8 cellular contexts compared by ENCODE assay signal in genomic region chr11:64846998-64847666, GRCh38. TPM values are rescaled to one million over a fixed set of nuclear protein-coding genes. Genes with fewer than 3 reads are reported as not detected.
DNase-seq lines count a peak whose midpoint lies in the region; ATAC-seq and TF ChIP-seq lines count a peak whose summit lies in the region.

No MANE protein-coding gene starts in this region.

- intact Hi-C loops in stomach (cut with DNase I; ENCODE audit: low total_unique reads): loop anchor here (2.0 kb wide), 1 partner anchor 46 kb away; no protein-coding TSS in a partner anchor

- WGBS in stomach, 5 donors: 16 to 25% (median 19%) methylated on average over 11 to 13 of the region's 13 CpGs

- no peaks in the 10 kb centered on the region for H3K9me3 Mint-ChIP-seq in neural progenitor cell

- no peak overlapping the region for H3K9ac ChIP-seq in neural progenitor cell

- no peak overlapping the region for H3K4me2 ChIP-seq in neural progenitor cell

- H3K27me3 ChIP-seq in neural progenitor cell (peaks cover 14% of the 10 kb centered on the region), stomach (no peaks in the 10 kb centered on the region)

- H4K20me1 ChIP-seq in neural progenitor cell (ENCODE audit: low read depth): no peaks in the 10 kb centered on the region

- DNase-seq in GDM1 (lab: John Stamatoyannopoulos, UW): peak; percentile 79
- peak; percentile 84 for DNase-seq in MV-4-11 (lab: John Stamatoyannopoulos, UW)
- DNase-seq in SHP77 (lab: John Stamatoyannopoulos, UW): peak; percentile 85 to 89
- DNase-seq in activated T-helper 9 cell treated with anti-CD3 and anti-CD28 coated beads, Interleukin-2, amount 50 U/mL, for 16 hours (ENCODE audit: low read depth): peak; percentile 90
- peak; percentile 81 for DNase-seq in fibroblast of the conjunctiva (ENCODE audit: low read depth)
- peak; percentile 97 for DNase-seq in neural progenitor cell (ENCODE audit: low spot score)
- DNase-seq in stomach: peak; percentile 95

- H3K4me3 ChIP-seq in neural progenitor cell (no peak overlapping the region), stomach (no peak overlapping the region)

- H3F3A ChIP-seq in neural progenitor cell (ENCODE audit: low read depth): peaks cover 40% of the 10 kb centered on the region

- H3K27ac ChIP-seq in neural progenitor cell (no peak overlapping the region), stomach (peak overlapping the region in 2 of 5 donors; percentile 92 to 94)

- no peaks in the 10 kb centered on the region for H3K79me2 ChIP-seq in neural progenitor cell (ENCODE audit: low read depth)

- peaks cover 26% of the 10 kb centered on the region for H3K4me1 Mint-ChIP-seq in neural progenitor cell

- TF ChIP-seq EP300 in stomach (IDR thresholded peaks at IDR 0.05): no peak

- peaks cover 19% of the 10 kb centered on the region for H3K27me3 Mint-ChIP-seq in neural progenitor cell (ENCODE audit: insufficient read depth, low read depth)

- H3K36me3 ChIP-seq in neural progenitor cell (no peaks in the 10 kb centered on the region), stomach (no peaks in the 10 kb centered on the region)

- no peak overlapping the region for H3K27ac Mint-ChIP-seq in neural progenitor cell

- no peak overlapping the region for H3K4me3 Mint-ChIP-seq in neural progenitor cell

- H3K4me1 ChIP-seq in neural progenitor cell: peaks cover 19% of the 10 kb centered on the region
- peaks cover 55 to 86% (median 82%) of the 10 kb centered on the region in 4 donors for H3K4me1 ChIP-seq in stomach

- peak; percentile 98 for TF ChIP-seq CTCF in neural progenitor cell (IDR thresholded peaks at IDR 0.05)
- peak in 6 of 7 experiments; percentile 13 to 98 (median 94) for TF ChIP-seq CTCF in stomach (IDR thresholded peaks at IDR 0.05)

- no peak for TF ChIP-seq POLR2A in stomach (IDR thresholded peaks at IDR 0.05)

- H3K9me3 ChIP-seq in neural progenitor cell (ENCODE audit: low read depth) (no peaks in the 10 kb centered on the region), stomach (no peaks in the 10 kb centered on the region)

- no peak for ATAC-seq in GM19455 (IDR thresholded peaks at IDR 0.05; ENCODE audit: unreplicated experiment)

- H2AFZ ChIP-seq in neural progenitor cell (replicated peaks): no peak overlapping the region

- no peaks in the 10 kb centered on the region for H3K36me3 Mint-ChIP-seq in neural progenitor cell

RNA-seq across cellular contexts. Expression of gene CDC42BPG, which starts 2.7 kb away (rescaled TPM):
- 0.62 and 2.1 TPM in 2 replicates for total RNA-seq in neural progenitor cell (ENCODE audit: low replicate concordance)
- total RNA-seq in stomach: 10 to 100 TPM; 10.3 to 66.5 (median 53.3) TPM
- 10 to 100 TPM in 2 of 3 donors, 1 to 10 TPM in 1; 8.9 to 20.0 (median 10.9) TPM for polyA plus RNA-seq in stomach

RNA-seq across cellular contexts. Expression of gene EHD1, which starts 31.3 kb away (rescaled TPM):
- 19.8 and 39.7 TPM in 2 replicates for total RNA-seq in neural progenitor cell (ENCODE audit: low replicate concordance)
- total RNA-seq in stomach: 100 to 1,000 TPM in 2 of 5 donors, 10 to 100 TPM in 3; 23.3 to 160 (median 56.2) TPM
- polyA plus RNA-seq in stomach: 10 to 100 TPM; 17.9 to 24.6 (median 19.4) TPM

RNA-seq across cellular contexts. Expression of gene MEN1, which starts 36.8 kb away (rescaled TPM):
- 11.4 and 34.9 TPM in 2 replicates for total RNA-seq in neural progenitor cell (ENCODE audit: low replicate concordance)
- 10 to 100 TPM in 4 of 5 donors, 1 to 10 TPM in 1; 9.4 to 62.5 (median 16.9) TPM for total RNA-seq in stomach
- 10 to 100 TPM; 12.9 to 16.4 (median 13.6) TPM for polyA plus RNA-seq in stomach

RNA-seq across cellular contexts. Expression of gene MAP4K2, which starts 44.1 kb away (rescaled TPM):
- 15.8 and 27.7 TPM in 2 replicates for total RNA-seq in neural progenitor cell (ENCODE audit: low replicate concordance)
- 10 to 100 TPM in 2 of 5 donors, 1 to 10 TPM in 3; 2.3 to 66.9 (median 9.0) TPM for total RNA-seq in stomach
- 10 to 100 TPM; 13.0 to 20.9 (median 13.8) TPM for polyA plus RNA-seq in stomach
